16 cellular contexts compared by ENCODE assay signal in the genomic region with DNA sequence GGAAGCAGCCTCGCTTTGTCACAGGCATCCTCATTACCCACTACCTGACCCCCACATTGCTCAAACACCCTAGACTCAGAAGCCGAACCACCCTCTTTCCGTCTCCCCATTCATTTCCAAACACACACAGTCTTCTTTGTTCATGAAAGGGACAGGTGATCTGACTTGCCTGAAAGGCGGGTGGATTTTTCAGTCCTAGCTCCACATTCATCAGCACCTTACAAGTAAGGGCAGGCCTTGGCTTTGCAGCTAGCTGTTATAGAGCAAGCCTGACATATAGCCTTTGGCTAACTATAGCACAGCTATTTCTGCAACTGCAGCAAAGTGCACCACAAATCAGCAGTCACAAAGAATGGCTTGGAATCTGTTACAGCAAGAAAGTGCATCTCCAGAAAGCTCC.
"Had no signal": no experiment of that assay in that cellular context is flagged by ENCODE, and none has a peak within 500 bp of the region (broad histone marks: within the 10 kb centered on the region; RNA-seq: fewer than 3 reads in every experiment).

No MANE protein-coding gene starts in this region.

- H3K4me1 ChIP-seq: lower lobe of right lung, right lobe of liver had no signal

- DNase-seq: activated CD4-positive, alpha-beta memory T cell treated with anti-CD3 and anti-CD28 coated beads for 36 hours; activated CD4-positive, CD25-positive, alpha-beta regulatory T cell treated with anti-CD3 and anti-CD28 coated beads, Interleukin-2, amount 50 U/mL, for 72 hours; activated T-cell treated with anti-CD3 and anti-CD28 coated beads, Interleukin-2, amount 50 U/mL, for 72 hours; central memory CD4-positive, alpha-beta T cell; cortex of kidney; effector CD8-positive, alpha-beta T cell; left cardiac atrium; lower lobe of right lung; occipital lobe; right lobe of liver; stimulated activated CD4-positive, alpha-beta T cell treated with anti-CD3 and anti-CD28 coated beads, Interleukin-12 subunit alpha, Interleukin-12 subunit beta, amount 100 ng/mL, for 4 hours; stimulated activated naive CD8-positive, alpha-beta T cell treated with anti-CD3 and anti-CD28 coated beads, Interleukin-15, Interleukin-2, amounts not matched to agents 100 U/mL and 50 U/mL, for 24 hours had no signal

- FAIRE-seq: TTC549 had no signal

- H3K36me3 Mint-ChIP-seq: activated CD4-positive, alpha-beta memory T cell treated with anti-CD3 and anti-CD28 coated beads for 36 hours had no signal

- H3K27ac Mint-ChIP-seq: activated CD4-positive, alpha-beta memory T cell treated with anti-CD3 and anti-CD28 coated beads for 36 hours; activated T-cell treated with anti-CD3 and anti-CD28 coated beads, Interleukin-2, amount 50 U/mL, for 72 hours; naive thymus-derived CD8-positive, alpha-beta T cell; progenitor cell of endocrine pancreas had no signal

- H3K9me3 Mint-ChIP-seq: activated CD4-positive, alpha-beta memory T cell treated with anti-CD3 and anti-CD28 coated beads for 36 hours; activated T-cell treated with anti-CD3 and anti-CD28 coated beads, Interleukin-2, amount 50 U/mL, for 72 hours; naive thymus-derived CD8-positive, alpha-beta T cell; T-helper 1 cell treated with Interleukin-12 subunit alpha and Interleukin-12 subunit beta and Interleukin-4 antibody, amounts not matched to agents 30 μg/mL and 1 μg/mL, for 36 hours had no signal

- H3K27me3 Mint-ChIP-seq: activated CD4-positive, alpha-beta memory T cell treated with anti-CD3 and anti-CD28 coated beads for 36 hours; naive thymus-derived CD8-positive, alpha-beta T cell; progenitor cell of endocrine pancreas had no signal

- ATAC-seq: activated T-cell treated with anti-CD3 and anti-CD28 coated beads, Interleukin-2, amount 50 U/mL, for 72 hours; left cardiac atrium; lower lobe of right lung; naive thymus-derived CD8-positive, alpha-beta T cell; right lobe of liver; stimulated activated naive CD8-positive, alpha-beta T cell treated with anti-CD3 and anti-CD28 coated beads, Interleukin-15, Interleukin-2, amounts not matched to agents 100 U/mL and 50 U/mL, for 24 hours had no signal

- H3K9me3 ChIP-seq: lower lobe of right lung, right lobe of liver had no signal

- H3K27me3 ChIP-seq: right lobe of liver had no signal

- H3K27ac ChIP-seq: lower lobe of right lung, right lobe of liver had no signal

- H3K36me3 ChIP-seq: lower lobe of right lung, right lobe of liver had no signal

- H3K4me3 Mint-ChIP-seq: activated CD4-positive, alpha-beta memory T cell treated with anti-CD3 and anti-CD28 coated beads for 36 hours; activated T-cell treated with anti-CD3 and anti-CD28 coated beads, Interleukin-2, amount 50 U/mL, for 72 hours; naive thymus-derived CD8-positive, alpha-beta T cell; T-helper 1 cell treated with Interleukin-12 subunit alpha and Interleukin-12 subunit beta and Interleukin-4 antibody, amounts not matched to agents 30 μg/mL and 1 μg/mL, for 36 hours had no signal

- H3K4me3 ChIP-seq: lower lobe of right lung, right lobe of liver had no signal
